ENCODE assay signal across 11 cellular contexts in genomic region chr17:73156887-73157870, GRCh38. TPM values are rescaled to one million over a fixed set of nuclear protein-coding genes. Genes with fewer than 3 reads are reported as not detected.
DNase-seq lines count a peak whose midpoint lies in the region; ATAC-seq and TF ChIP-seq lines count a peak whose summit lies in the region.
"Had no signal": no experiment of that assay in that cellular context is flagged by ENCODE, and none has a peak within 500 bp of the region (broad histone marks: within the 10 kb centered on the region; RNA-seq: fewer than 3 reads in every experiment).

No MANE protein-coding gene starts in this region.

- no peak overlapping the region for H3K27ac ChIP-seq in gastroesophageal sphincter
- H3K27ac ChIP-seq: breast epithelium, epithelial cell of prostate had no signal

- no peak for TF ChIP-seq POLR2A in gastroesophageal sphincter (IDR thresholded peaks at IDR 0.05)

- TF ChIP-seq CTCF in GM06990 (IDR thresholded peaks at IDR 0.05; ENCODE audit: insufficient read depth, low read length, poor library complexity, severe bottlenecking) (no peak), gastroesophageal sphincter (IDR thresholded peaks at IDR 0.05) (no peak)

- H3K27me3 ChIP-seq in GM06990 (replicated peaks; ENCODE audit: control insufficient read depth, insufficient read depth, low read length) (no peaks in the 10 kb centered on the region), gastroesophageal sphincter (peaks cover 56% of the 10 kb centered on the region)

- WGBS in gastroesophageal sphincter (ENCODE audit: low coverage in 1 of 2), 2 donors = 32 to 45% methylated on average over 3 to 10 of the region's 11 CpGs

- no peak overlapping the region for H3K4me3 ChIP-seq in GM06990 (replicated peaks; ENCODE audit: low read depth, low read length)
- no peak overlapping the region for H3K4me3 ChIP-seq in gastroesophageal sphincter
- H3K4me3 ChIP-seq: breast epithelium had no signal

- H3K4me1 ChIP-seq in gastroesophageal sphincter = peaks cover 0 to 9% (median 0%) of the 10 kb centered on the region in 3 donors
- H3K4me1 ChIP-seq: breast epithelium had no signal

- TF ChIP-seq EP300 in gastroesophageal sphincter (IDR thresholded peaks at IDR 0.05) = no peak

- peak; percentile 31 for ATAC-seq in GM21619 (IDR thresholded peaks at IDR 0.05; ENCODE audit: unreplicated experiment)
- peak; percentile 51 for ATAC-seq in left lobe of liver
- ATAC-seq in HG03108 (IDR thresholded peaks at IDR 0.05; ENCODE audit: unreplicated experiment) = no peak
- no peak for ATAC-seq in gastroesophageal sphincter

- DNase-seq in GM06990 (ENCODE audit: extremely low read depth, insufficient read length) (peak; percentile 48), NCI-H69 (lab: John Stamatoyannopoulos, UW) (peak; percentile 92), left lobe of liver (ENCODE audit: low spot score) (no peak), anterior cingulate cortex (lab: John Stamatoyannopoulos, UW) (no peak)
- DNase-seq in stimulated activated CD4-positive, alpha-beta T cell treated with anti-CD3 and anti-CD28 coated beads, Interleukin-12 subunit alpha, Interleukin-12 subunit beta, amount 100 ng/mL, for 4 hours = no peak

- no peaks in the 10 kb centered on the region for H3K9me3 ChIP-seq in gastroesophageal sphincter
- H3K9me3 ChIP-seq: breast epithelium had no signal

- no peaks in the 10 kb centered on the region for H3K36me3 ChIP-seq in GM06990 (ENCODE audit: control insufficient read depth, insufficient read depth, low read length)
- no peaks in the 10 kb centered on the region for H3K36me3 ChIP-seq in gastroesophageal sphincter
- H3K36me3 ChIP-seq: breast epithelium had no signal

RNA-seq across cellular contexts. Expression of gene SSTR2, which starts 7.6 kb away (rescaled TPM):
- total RNA-seq in left lobe of liver (0.70 TPM), gastroesophageal sphincter (1 to 10 TPM in 3 of 4 donors, under 1 TPM in 1; 0.93 to 2.0 (median 1.0) TPM)
- total RNA-seq: pulmonary artery endothelial cell had no signal

RNA-seq across cellular contexts. Expression of gene COG1, which starts 35.7 kb away (rescaled TPM):
- total RNA-seq in left lobe of liver (20.1 TPM), gastroesophageal sphincter (10 to 100 TPM; 16.2 to 33.0 (median 27.3) TPM)

Comparison
In these comparisons a context has a peak if more than half of its experiments do, and no peak if none do; other contexts are left out.
1. DNase-seq: peak in GM06990 (single experiment) and NCI-H69 (single experiment); none in left lobe of liver (single experiment), anterior cingulate cortex (0 of 58) and stimulated activated CD4-positive, alpha-beta T cell treated with anti-CD3 and anti-CD28 coated beads, Interleukin-12 subunit alpha, Interleukin-12 subunit beta, amount 100 ng/mL, for 4 hours (single experiment).
2. ATAC-seq: peak in GM21619 (single experiment) and left lobe of liver (single experiment); none in HG03108 (single experiment) and gastroesophageal sphincter (single experiment).